In the genomic region with DNA sequence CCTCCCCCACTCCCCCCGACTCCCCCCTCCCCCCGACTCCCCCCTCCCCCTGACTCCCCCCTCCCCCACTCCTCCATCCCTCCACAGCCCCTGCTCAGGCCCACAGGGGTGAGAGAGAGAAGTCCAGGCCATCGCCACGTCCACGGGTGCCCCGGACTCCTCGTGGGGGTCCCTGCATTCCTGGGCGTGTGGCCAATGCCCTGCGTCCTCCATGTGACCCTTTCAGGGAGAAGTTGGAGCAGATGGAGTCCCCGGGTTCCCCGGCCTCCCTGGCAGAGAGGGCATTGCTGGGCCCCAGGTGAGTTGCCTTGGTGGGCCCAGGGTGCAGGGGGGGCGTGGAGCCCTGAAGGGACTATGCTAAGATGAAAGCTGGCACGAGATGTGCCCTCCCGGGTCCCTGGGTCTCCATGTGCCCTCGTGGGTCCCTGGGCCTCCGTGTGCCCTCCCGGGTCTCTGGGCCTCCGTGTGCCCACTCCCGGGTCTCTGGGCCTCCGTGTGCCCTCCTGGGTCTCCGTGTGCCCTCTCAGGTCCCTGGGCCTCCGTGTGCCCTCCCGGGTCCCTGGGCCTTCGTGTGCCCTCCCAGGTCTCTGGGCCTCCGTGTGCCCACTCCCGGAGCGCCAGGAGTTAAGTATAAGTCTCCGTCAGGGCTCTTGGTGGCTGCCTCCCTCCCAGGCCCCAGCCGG, we compare ENCODE assay signal across 2 cellular contexts.
TF ChIP-seq lines count a peak whose summit lies in the region.

No MANE protein-coding gene starts in this region.

TF ChIP-seq in HepG2, 621 proteins besides CTCF, POLR2A, EP300 and RAD21:
- TF ChIP-seq HNRNPL (IDR thresholded peaks at IDR 0.05; ENCODE audit: low read depth, low read length) = 0 out of 2 replicates have a peak, but pooled peaks have one; percentile 75
- TF ChIP-seq HOXD1 (CRISPR knock-in tag; IDR thresholded peaks at IDR 0.05) = no peak
- no peak for TF ChIP-seq MIER2 (CRISPR knock-in tag; IDR thresholded peaks at IDR 0.05)
- peak; percentile 88 for TF ChIP-seq AGO2 (optimal IDR thresholded peaks at IDR 0.05; ENCODE audit: low read depth, low read length)
- TF ChIP-seq FLYWCH1 (CRISPR knock-in tag; IDR thresholded peaks at IDR 0.05) = no peak
- no peak for TF ChIP-seq IKZF4 (CRISPR knock-in tag; IDR thresholded peaks at IDR 0.05; ENCODE audit: borderline replicate concordance, low read depth, not compliant biosample characterization)
- TF ChIP-seq TEAD2 (CRISPR knock-in tag; IDR thresholded peaks at IDR 0.05) = no peak
- no peak for TF ChIP-seq SMYD3 (CRISPR knock-in tag; IDR thresholded peaks at IDR 0.05)
- no peak for TF ChIP-seq HHEX (CRISPR knock-in tag; IDR thresholded peaks at IDR 0.05)
TF ChIP-seq in HepG2: peak in this region for 2.

TF ChIP-seq in K562, 482 proteins besides CTCF, POLR2A, EP300 and RAD21:
- TF ChIP-seq GATAD2B (IDR thresholded peaks at IDR 0.05; ENCODE audit: borderline replicate concordance) (no peak), ZNF444 (CRISPR knock-in tag; IDR thresholded peaks at IDR 0.05) (no peak), DMBX1 (CRISPR knock-in tag; IDR thresholded peaks at IDR 0.05; ENCODE audit: borderline replicate concordance) (no peak), ADNP (tag; IDR thresholded peaks at IDR 0.05) (no peak), NUFIP1 (IDR thresholded peaks at IDR 0.05; ENCODE audit: partially characterized antibody) (no peak), PCBP1 (IDR thresholded peaks at IDR 0.05; ENCODE audit: low read depth, low read length, poor library complexity, severe bottlenecking) (peak; percentile 16), WHSC1 (IDR thresholded peaks at IDR 0.05; ENCODE audit: low read length) (no peak)
